In the genomic region with DNA sequence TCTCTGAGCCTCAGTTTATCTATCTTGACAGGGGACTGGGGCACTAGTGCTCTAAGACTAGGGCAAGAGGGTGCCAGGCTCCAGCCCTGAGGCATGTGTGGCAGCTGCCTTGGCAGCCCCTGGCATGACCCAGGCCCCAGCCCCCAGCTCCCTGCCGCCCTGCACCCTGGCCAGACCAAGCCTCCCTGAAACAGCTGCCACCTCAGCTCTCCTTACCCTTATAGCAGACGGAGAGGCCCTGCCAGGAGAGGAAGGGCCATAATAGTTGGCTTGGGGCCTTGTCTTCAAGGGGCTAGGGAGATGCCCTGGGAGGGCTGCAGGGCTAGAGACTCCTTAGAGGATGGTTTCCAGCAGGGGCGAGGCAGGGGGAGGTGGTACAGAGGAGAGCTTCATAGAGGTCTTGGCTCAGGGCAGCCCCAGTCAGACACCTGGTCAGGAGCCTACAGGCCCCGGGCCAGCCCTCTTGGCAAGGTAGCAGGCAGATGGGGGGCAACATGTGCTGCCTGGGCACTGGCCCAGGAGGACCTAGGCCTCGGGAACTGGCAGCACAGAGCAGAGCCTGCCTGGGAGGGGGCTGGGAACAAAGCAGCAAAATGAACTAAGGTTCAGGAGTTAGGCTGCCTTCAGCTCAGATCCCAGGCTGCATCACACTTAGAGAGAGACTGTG, we compare ENCODE assay signal across 13 cellular contexts. TPM values are rescaled to one million over a fixed set of nuclear protein-coding genes. Genes with fewer than 3 reads are reported as not detected.
DNase-seq lines count a peak whose midpoint lies in the region; ATAC-seq, FAIRE-seq and TF ChIP-seq lines count a peak whose summit lies in the region.
"Had no signal": no experiment of that assay in that cellular context is flagged by ENCODE, and none has a peak within 500 bp of the region (broad histone marks: within the 10 kb centered on the region; RNA-seq: fewer than 3 reads in every experiment).

No MANE protein-coding gene starts in this region.

- TF ChIP-seq POLR2A in GM12891 (IDR thresholded peaks at IDR 0.05; ENCODE audit: low read depth, low read length) (no peak), sigmoid colon (IDR thresholded peaks at IDR 0.05) (no peak)

- no peaks in the 10 kb centered on the region for H3K9me2 ChIP-seq in Karpas-422 (replicated peaks; ENCODE audit: insufficient read depth, low read length)

- H3K36me3 ChIP-seq in sigmoid colon (peaks cover 53 to 91% (median 66%) of the 10 kb centered on the region in 4 donors), mammary epithelial cell (ENCODE audit: insufficient read depth, low read length) (peaks cover 58% of the 10 kb centered on the region), Karpas-422 (ENCODE audit: insufficient read depth, low read length) (no peaks in the 10 kb centered on the region)
- H3K36me3 ChIP-seq: neural progenitor cell had no signal

- CTCF ChIA-PET in mammary epithelial cell (lab: Charles Lee; ENCODE audit: low non-redundant PET): no interaction called here

- H3K27ac ChIP-seq in sigmoid colon (peak overlapping the region; percentile 96 to 100 (median 99)), mammary epithelial cell (ENCODE audit: insufficient read depth, low read depth, low read length) (no peak overlapping the region), Karpas-422 (ENCODE audit: low read length) (no peak overlapping the region)
- H3K27ac ChIP-seq: neural progenitor cell had no signal

- 69 to 79% methylated on average over 5 of the region's 5 CpGs for WGBS in sigmoid colon, 2 donors
- 80% methylated on average over 5 of the region's 5 CpGs for WGBS in mammary epithelial cell (ENCODE audit: low coverage, missing lambda C conversion rate)

- no peaks in the 10 kb centered on the region for H4K20me1 ChIP-seq in mammary epithelial cell (ENCODE audit: insufficient read depth, low read length)
- no peaks in the 10 kb centered on the region for H4K20me1 ChIP-seq in Karpas-422 (ENCODE audit: insufficient read depth, low read depth, low read length)

- no TSS peak for BruUV-seq in mammary epithelial cell (replicated peaks; lab: Mats Ljungman, UMichigan)

- dilution Hi-C loops in mammary epithelial cell (cut with HindIII; ENCODE audit: low sequenced_read_pairs): no loop called here

- H3K9me3 ChIP-seq in sigmoid colon (no peaks in the 10 kb centered on the region), mammary epithelial cell (replicated peaks; ENCODE audit: insufficient read depth, low read length) (no peaks in the 10 kb centered on the region), Karpas-422 (ENCODE audit: low read length) (no peaks in the 10 kb centered on the region)

- H3K4me2 ChIP-seq in mammary epithelial cell (ENCODE audit: insufficient read depth, low read depth, low read length) (no peak overlapping the region), Karpas-422 (ENCODE audit: low read depth, low read length, poor library complexity, severe bottlenecking) (no peak overlapping the region)
- H3K4me2 ChIP-seq: neural progenitor cell had no signal

- no peak for FAIRE-seq in GM12891 (lab: Jason Lieb, UNC)
- FAIRE-seq: H54 had no signal

- H2AFZ ChIP-seq in mammary epithelial cell (ENCODE audit: low read depth, low read length) (no peak overlapping the region), Karpas-422 (ENCODE audit: low read length) (no peak overlapping the region)
- H2AFZ ChIP-seq: neural progenitor cell had no signal

- in situ Hi-C loops in mammary epithelial cell (cut with MboI; ENCODE audit: low sequenced_read_pairs in 2 of 2): loop anchor here in 1 of 2 donors (25.0 kb wide), 1 partner anchor 332 kb away; no protein-coding TSS in a partner anchor

- peak in 2 of 4 donors; percentile 3 to 64 for TF ChIP-seq EP300 in sigmoid colon (IDR thresholded peaks at IDR 0.05)

- TF ChIP-seq CTCF in sigmoid colon (IDR thresholded peaks at IDR 0.05) (no peak), mammary epithelial cell (conservative IDR thresholded peaks at IDR 0.05 in 1 of 2, IDR thresholded peaks at IDR 0.05 in 1 of 2; ENCODE audit: extremely low read depth in 1 of 2, insufficient read depth in 1 of 2, low read depth in 1 of 2, low read length in 2 of 2) (no peak)

- H3K79me2 ChIP-seq in mammary epithelial cell (ENCODE audit: insufficient read depth, low read length): peaks cover 61% of the 10 kb centered on the region
- H3K79me2 ChIP-seq in Karpas-422 (ENCODE audit: low read length): no peaks in the 10 kb centered on the region

- ATAC-seq in left cardiac atrium (peak; percentile 16 to 17), HG03097 (IDR thresholded peaks at IDR 0.05; ENCODE audit: low FRiP score, unreplicated experiment) (no peak)
- ATAC-seq: activated naive CD4-positive, alpha-beta T cell treated with anti-CD3 and anti-CD28 coated beads, Interleukin-2, amount 50 U/mL, for 72 hours had no signal

- DNase-seq in GM12891 (ENCODE audit: insufficient read length, low spot score) (peak; percentile 16), amygdala (lab: John Stamatoyannopoulos, UW) (peak in 32 of 56 donors; percentile 16 to 72 (median 43)), left cardiac atrium (no peak), sigmoid colon (peak; percentile 84), mammary epithelial cell (no peak), NCI-H345 (lab: John Stamatoyannopoulos, UW) (no peak), Karpas-422 (no peak)
- DNase-seq: glutamatergic neuron, NCI-H510A had no signal

- H3K9ac ChIP-seq in mammary epithelial cell (ENCODE audit: insufficient read depth, low read length) (no peak overlapping the region), Karpas-422 (ENCODE audit: low read length) (no peak overlapping the region)
- H3K9ac ChIP-seq: neural progenitor cell had no signal

- H3K27me3 ChIP-seq in sigmoid colon (no peaks in the 10 kb centered on the region), mammary epithelial cell (ENCODE audit: insufficient read depth, low read length) (no peaks in the 10 kb centered on the region), Karpas-422 (ENCODE audit: low read length) (no peaks in the 10 kb centered on the region)
- H3K27me3 ChIP-seq: neural progenitor cell had no signal

- intact Hi-C loops in left cardiac atrium (cut with DNase I) (loop anchor here in 1 of 2 donors (5.0 kb wide), 1 partner anchor 53 kb away; no protein-coding TSS in a partner anchor), sigmoid colon (cut with DNase I) (no loop called here), mammary epithelial cell (cut with micrococcal nuclease) (no loop called here)

- peak overlapping the region; percentile 65 to 88 (median 75) for H3K4me3 ChIP-seq in sigmoid colon
- H3K4me3 ChIP-seq in mammary epithelial cell (replicated peaks in 1 of 3; ENCODE audit: insufficient read depth in 1 of 3, low read depth in 2 of 3, low read length in 3 of 3): no peak overlapping the region
- no peak overlapping the region for H3K4me3 ChIP-seq in Karpas-422 (ENCODE audit: low read length)
- H3K4me3 ChIP-seq: neural progenitor cell had no signal

- peaks cover 0 to 74% (median 63%) of the 10 kb centered on the region in 4 donors for H3K4me1 ChIP-seq in sigmoid colon
- H3K4me1 ChIP-seq in mammary epithelial cell (ENCODE audit: insufficient read depth, low read length): no peaks in the 10 kb centered on the region
- H3K4me1 ChIP-seq in Karpas-422 (ENCODE audit: low read length): peaks cover 13% of the 10 kb centered on the region

TF ChIP-seq in GM12891, 5 proteins besides CTCF, POLR2A, EP300 and RAD21:
- TF ChIP-seq SPI1 (IDR thresholded peaks at IDR 0.05; ENCODE audit: low read depth, low read length) (no peak), POU2F2 (IDR thresholded peaks at IDR 0.05; ENCODE audit: low read depth, low read length) (no peak), TAF1 (IDR thresholded peaks at IDR 0.05; ENCODE audit: low read depth, low read length) (no peak), POLR2AphosphoS5 (IDR thresholded peaks at IDR 0.05; ENCODE audit: low read depth, low read length) (no peak), PAX5 (IDR thresholded peaks at IDR 0.05; ENCODE audit: insufficient read depth, low read length, severe bottlenecking) (no peak)

RNA-seq across cellular contexts. Expression of a gene that starts 13.0 kb away (rescaled TPM):
- 5.0 TPM for polyA plus RNA-seq in GM12891 (2012; ENCODE audit: low read depth, missing spikeins)
- total RNA-seq in left cardiac atrium (100 to 1,000 TPM; 142 to 150 TPM), sigmoid colon (1,000 to 10,000 TPM in 3 of 4 donors, 100 to 1,000 TPM in 1; 987 to 1,789 (median 1,228) TPM), mammary epithelial cell (100 to 1,000 TPM in 1 of 2 donors, 10 to 100 TPM in 1; 79.9 to 363 TPM)
- polyA plus RNA-seq in sigmoid colon (100 to 1,000 TPM in 1 of 3 donors, 10 to 100 TPM in 2; 23.8 to 103 (median 29.4) TPM), mammary epithelial cell (138 TPM)
- 148 TPM for polyA minus RNA-seq in mammary epithelial cell
- total RNA-seq in Karpas-422 (2014; rRNA removed; shearing (Covaris generic); ENCODE audit: low replicate concordance): 23.5 and 27.9 TPM in 2 replicates

RNA-seq across cellular contexts. Expression of a gene that starts 13.3 kb away (rescaled TPM):
- polyA plus RNA-seq in GM12891 (2012; ENCODE audit: low read depth, missing spikeins): 8.5 TPM
- total RNA-seq in left cardiac atrium: 100 to 1,000 TPM; 118 to 145 TPM
- 1,000 to 10,000 TPM in 3 of 4 donors, 100 to 1,000 TPM in 1; 868 to 1,938 (median 1,638) TPM for total RNA-seq in sigmoid colon
- 100 to 1,000 TPM in 2 of 3 donors, 10 to 100 TPM in 1; 40.9 to 192 (median 169) TPM for polyA plus RNA-seq in sigmoid colon
- total RNA-seq in mammary epithelial cell: 10 to 100 TPM; 24.6 to 38.7 TPM
- 21.8 TPM for polyA plus RNA-seq in mammary epithelial cell
- 4.7 TPM for polyA minus RNA-seq in mammary epithelial cell
- 11.1 and 18.5 TPM in 2 replicates for total RNA-seq in Karpas-422 (2014; rRNA removed; shearing (Covaris generic); ENCODE audit: low replicate concordance)

RNA-seq across cellular contexts. Expression of a gene that starts 28.7 kb away (rescaled TPM):
- polyA plus RNA-seq in GM12891 (2012; ENCODE audit: low read depth, missing spikeins): 0.04 TPM
- total RNA-seq in left cardiac atrium (10 to 100 TPM; 13.3 to 26.4 TPM), sigmoid colon (1 to 10 TPM; 1.1 to 2.2 (median 1.8) TPM), mammary epithelial cell (1 to 10 TPM in 1 of 2 donors, under 1 TPM in 1; 0.50 to 2.7 TPM)
- polyA plus RNA-seq in sigmoid colon (10 to 100 TPM; 11.4 to 15.3 (median 12.5) TPM), mammary epithelial cell (0.37 TPM)
- 2.4 TPM for polyA minus RNA-seq in mammary epithelial cell
- total RNA-seq in Karpas-422 (2014; rRNA removed; shearing (Covaris generic); ENCODE audit: low replicate concordance): 14.4 and 18.3 TPM in 2 replicates

RNA-seq across cellular contexts. Expression of a gene that starts 46.2 kb away (rescaled TPM):
- polyA plus RNA-seq in GM12891 (2012; ENCODE audit: low read depth, missing spikeins): not detected
- total RNA-seq in left cardiac atrium (not detected), sigmoid colon (not detected), mammary epithelial cell (not detected)
- polyA plus RNA-seq in sigmoid colon (1 to 10 TPM in 1 of 3 donors, not detected in 2; 5.2 TPM), mammary epithelial cell (not detected)
- polyA minus RNA-seq in mammary epithelial cell: not detected
- not detected in 2 replicates for total RNA-seq in Karpas-422 (2014; rRNA removed; shearing (Covaris generic); ENCODE audit: low replicate concordance)
- total RNA-seq: activated naive CD4-positive, alpha-beta T cell treated with anti-CD3 and anti-CD28 coated beads, Interleukin-2, amount 50 U/mL, for 72 hours had no signal

Comparison
In these comparisons a context has a peak if more than half of its experiments do, and no peak if none do; other contexts are left out.
1. DNase-seq: peak in GM12891 (single experiment), amygdala (32 of 56) and sigmoid colon (single experiment); none in left cardiac atrium (single experiment), mammary epithelial cell (single experiment), NCI-H345 (single experiment) and Karpas-422 (single experiment).
2. H3K27ac ChIP-seq: peak in sigmoid colon (4 of 4); none in mammary epithelial cell (single experiment) and Karpas-422 (single experiment).
3. H3K4me3 ChIP-seq: peak in sigmoid colon (4 of 4); none in mammary epithelial cell (0 of 3) and Karpas-422 (single experiment).
4. RNA of a gene that starts 13.3 kb away (total RNA-seq): 868 to 1,938 TPM in sigmoid colon; 118 to 145 TPM in left cardiac atrium, 24.6 to 38.7 TPM in mammary epithelial cell and 11.1 to 18.5 TPM in Karpas-422; every median in the first group is over 4 times any median in the second.